Comparison of ENCODE assay signal across 1 cellular context in the genomic region with DNA sequence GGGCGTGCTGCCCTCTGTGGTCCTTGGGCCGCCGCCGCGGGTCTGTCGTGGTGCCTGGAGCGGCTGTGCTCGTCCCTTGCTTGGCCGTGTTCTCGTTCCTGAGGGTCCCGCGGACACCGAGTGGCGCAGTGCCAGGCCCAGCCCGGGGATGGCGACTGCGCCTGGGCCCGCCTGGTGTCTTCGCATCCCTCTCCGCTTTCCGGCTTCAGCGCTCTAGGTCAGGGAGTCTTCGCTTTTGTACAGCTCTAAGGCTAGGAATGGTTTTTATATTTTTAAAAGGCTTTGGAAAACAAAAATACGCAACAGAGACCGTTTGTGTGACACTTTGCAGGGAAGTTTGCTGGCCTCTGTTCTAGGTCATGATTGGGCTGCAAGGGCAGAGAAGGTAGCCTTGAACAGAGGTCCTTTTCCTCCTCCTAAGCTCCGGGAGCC.
A peak's percentile ranks its signal among the peaks of the same experiment; 100 is the strongest.
TF ChIP-seq lines count a peak whose summit lies in the region.

No MANE protein-coding gene starts in this region.

TF ChIP-seq in HepG2, 621 proteins besides CTCF, POLR2A, EP300 and RAD21 (continued from another document):
- TF ChIP-seq, protein P1, sequence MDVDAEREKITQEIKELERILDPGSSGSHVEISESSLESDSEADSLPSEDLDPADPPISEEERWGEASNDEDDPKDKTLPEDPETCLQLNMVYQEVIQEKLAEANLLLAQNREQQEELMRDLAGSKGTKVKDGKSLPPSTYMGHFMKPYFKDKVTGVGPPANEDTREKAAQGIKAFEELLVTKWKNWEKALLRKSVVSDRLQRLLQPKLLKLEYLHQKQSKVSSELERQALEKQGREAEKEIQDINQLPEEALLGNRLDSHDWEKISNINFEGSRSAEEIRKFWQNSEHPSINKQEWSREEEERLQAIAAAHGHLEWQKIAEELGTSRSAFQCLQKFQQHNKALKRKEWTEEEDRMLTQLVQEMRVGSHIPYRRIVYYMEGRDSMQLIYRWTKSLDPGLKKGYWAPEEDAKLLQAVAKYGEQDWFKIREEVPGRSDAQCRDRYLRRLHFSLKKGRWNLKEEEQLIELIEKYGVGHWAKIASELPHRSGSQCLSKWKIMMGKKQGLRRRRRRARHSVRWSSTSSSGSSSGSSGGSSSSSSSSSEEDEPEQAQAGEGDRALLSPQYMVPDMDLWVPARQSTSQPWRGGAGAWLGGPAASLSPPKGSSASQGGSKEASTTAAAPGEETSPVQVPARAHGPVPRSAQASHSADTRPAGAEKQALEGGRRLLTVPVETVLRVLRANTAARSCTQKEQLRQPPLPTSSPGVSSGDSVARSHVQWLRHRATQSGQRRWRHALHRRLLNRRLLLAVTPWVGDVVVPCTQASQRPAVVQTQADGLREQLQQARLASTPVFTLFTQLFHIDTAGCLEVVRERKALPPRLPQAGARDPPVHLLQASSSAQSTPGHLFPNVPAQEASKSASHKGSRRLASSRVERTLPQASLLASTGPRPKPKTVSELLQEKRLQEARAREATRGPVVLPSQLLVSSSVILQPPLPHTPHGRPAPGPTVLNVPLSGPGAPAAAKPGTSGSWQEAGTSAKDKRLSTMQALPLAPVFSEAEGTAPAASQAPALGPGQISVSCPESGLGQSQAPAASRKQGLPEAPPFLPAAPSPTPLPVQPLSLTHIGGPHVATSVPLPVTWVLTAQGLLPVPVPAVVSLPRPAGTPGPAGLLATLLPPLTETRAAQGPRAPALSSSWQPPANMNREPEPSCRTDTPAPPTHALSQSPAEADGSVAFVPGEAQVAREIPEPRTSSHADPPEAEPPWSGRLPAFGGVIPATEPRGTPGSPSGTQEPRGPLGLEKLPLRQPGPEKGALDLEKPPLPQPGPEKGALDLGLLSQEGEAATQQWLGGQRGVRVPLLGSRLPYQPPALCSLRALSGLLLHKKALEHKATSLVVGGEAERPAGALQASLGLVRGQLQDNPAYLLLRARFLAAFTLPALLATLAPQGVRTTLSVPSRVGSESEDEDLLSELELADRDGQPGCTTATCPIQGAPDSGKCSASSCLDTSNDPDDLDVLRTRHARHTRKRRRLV (CRISPR knock-in tag; IDR thresholded peaks at IDR 0.05): peak; percentile 6; the same call in 1 of the 2 replicates
- no peak for TF ChIP-seq ARHGAP35 (CRISPR knock-in tag; IDR thresholded peaks at IDR 0.05; ENCODE audit: borderline replicate concordance)
- TF ChIP-seq KDM5A (IDR thresholded peaks at IDR 0.05; ENCODE audit: borderline replicate concordance, low read length): peak; percentile 45; the same call in 1 of the 2 replicates
